Comparison of ENCODE assay signal across 12 cellular contexts in genomic region chr1:184745929-184746583, GRCh38. TPM values are rescaled to one million over a fixed set of nuclear protein-coding genes. Genes with fewer than 3 reads are reported as not detected.
DNase-seq lines count a peak whose midpoint lies in the region; ATAC-seq, FAIRE-seq and TF ChIP-seq lines count a peak whose summit lies in the region.
"Had no signal": no experiment of that assay in that cellular context is flagged by ENCODE, and none has a peak within 500 bp of the region (broad histone marks: within the 10 kb centered on the region; RNA-seq: fewer than 3 reads in every experiment).

No MANE protein-coding gene starts in this region.

- TF ChIP-seq CTCF in CD4-positive, alpha-beta T cell (IDR thresholded peaks at IDR 0.05), result no peak
- TF ChIP-seq CTCF in SK-N-SH (IDR thresholded peaks at IDR 0.05), result no peak

- peaks cover 19 to 45% of the 10 kb centered on the region in 2 experiments; a peak in 3 of 4 replicates for H3K4me1 ChIP-seq in SK-N-SH (ENCODE audit: control insufficient read depth in 1 of 2, insufficient read depth in 2 of 2, low read depth in 1 of 2, low read length in 1 of 2)

- peaks cover 40% of the 10 kb centered on the region for H3K79me2 ChIP-seq in SK-N-SH (ENCODE audit: insufficient read depth)

- H3K27ac Mint-ChIP-seq in CD4-positive, alpha-beta T cell, result peak overlapping the region; percentile 90
- H3K27ac Mint-ChIP-seq: memory B cell had no signal

- no peaks in the 10 kb centered on the region for H3K27me3 Mint-ChIP-seq in CD4-positive, alpha-beta T cell
- H3K27me3 Mint-ChIP-seq: memory B cell had no signal

- peaks cover 83% of the 10 kb centered on the region for H3K4me1 Mint-ChIP-seq in CD4-positive, alpha-beta T cell (ENCODE audit: low read depth)

- intact Hi-C loops in CD4-positive, alpha-beta T cell (cut with DNase I, micrococcal nuclease), result loop anchor here in 1 of 2 experiments (5.0 kb wide), 1 partner anchor 44 kb away; no protein-coding TSS in a partner anchor

- H3K4me3 Mint-ChIP-seq in CD4-positive, alpha-beta T cell, result peak overlapping the region; percentile 39
- H3K4me3 Mint-ChIP-seq: memory B cell had no signal

- no peak overlapping the region for H3K9ac ChIP-seq in SK-N-SH

- peaks cover 29 to 39% of the 10 kb centered on the region in 2 experiments for H3K36me3 ChIP-seq in SK-N-SH (replicated peaks in 1 of 2; ENCODE audit: control insufficient read depth in 1 of 2, insufficient read depth in 2 of 2, low read length in 1 of 2)

- H3K4me2 ChIP-seq in SK-N-SH, result no peak overlapping the region

- no peaks in the 10 kb centered on the region for H3F3A ChIP-seq in SK-N-SH (replicated peaks; ENCODE audit: insufficient read depth)

- H3K9me3 Mint-ChIP-seq in CD4-positive, alpha-beta T cell, result no peaks in the 10 kb centered on the region
- H3K9me3 Mint-ChIP-seq: memory B cell had no signal

- WGBS in SK-N-SH (ENCODE audit: low lambda C conversion rate), result 52% methylated on average over 4 of the region's 4 CpGs

- peak in 1 of 2 experiments; percentile 70; a peak in 1 of 4 replicates for TF ChIP-seq EP300 in SK-N-SH (IDR thresholded peaks at IDR 0.05; ENCODE audit: borderline replicate concordance in 1 of 2, low read depth in 1 of 2, low read length in 1 of 2)

- H3K4me3 ChIP-seq in SK-N-SH (ENCODE audit: low read depth in 2 of 2, low read length in 1 of 2), result no peak overlapping the region

- CTCF ChIA-PET in CD4-positive, alpha-beta T cell (lab: Charles Lee), result no interaction called here
- CTCF ChIA-PET in SK-N-SH (lab: Yijun Ruan, JAX), result no interaction called here

- H4K20me1 ChIP-seq in SK-N-SH (ENCODE audit: insufficient read depth), result no peaks in the 10 kb centered on the region

- H3K9me3 ChIP-seq in CD4-positive, alpha-beta T cell (ENCODE audit: control insufficient read depth, low read length), result no peaks in the 10 kb centered on the region
- no peaks in the 10 kb centered on the region for H3K9me3 ChIP-seq in SK-N-SH

- H3K9me2 ChIP-seq in SK-N-SH, result no peaks in the 10 kb centered on the region; the same call in 1 of the 2 replicates

- H3K27ac ChIP-seq in CD4-positive, alpha-beta T cell (ENCODE audit: low read depth, low read length), result peak overlapping the region; percentile 54
- peak overlapping the region in 1 of 2 experiments; percentile 85; a peak in 2 of 4 replicates for H3K27ac ChIP-seq in SK-N-SH (ENCODE audit: low read depth in 2 of 2, low read length in 1 of 2)

- POLR2A ChIA-PET in CD4-positive, alpha-beta T cell (lab: Charles Lee), result interaction anchor here (0.8 to 1.4 kb wide), 2 partner anchors 8 to 54 kb away, joined by 3 to 21 read pairs; partner anchors contain the start of gene EDEM3
- POLR2A ChIA-PET in SK-N-SH (lab: Yijun Ruan, JAX), result no interaction called here

- ATAC-seq in CD4-positive, alpha-beta T cell (ENCODE audit: poor library complexity), result peak; percentile 65
- ATAC-seq in GM21390 (IDR thresholded peaks at IDR 0.05; ENCODE audit: unreplicated experiment), result peak; percentile 36
- no peak for ATAC-seq in HG02642 (IDR thresholded peaks at IDR 0.05; ENCODE audit: poor library complexity, unreplicated experiment)
- no peak for ATAC-seq in HG03342 (IDR thresholded peaks at IDR 0.05; ENCODE audit: unreplicated experiment)

- FAIRE-seq in islet of Langerhans (lab: Jason Lieb, UNC), result peak; percentile 45

- peak in 1 of 10 experiments; percentile 13 for DNase-seq in CD4-positive, alpha-beta T cell
- DNase-seq in SK-N-SH (peak; percentile 60), NCI-H524 treated with DMSO at 0.1 percent for 48 hours (lab: John Stamatoyannopoulos, UW) (no peak), midbrain (lab: John Stamatoyannopoulos, UW) (no peak)
- DNase-seq: EL; NCI-H187; stimulated activated CD4-positive, alpha-beta T cell treated with anti-CD3 and anti-CD28 coated beads, Interleukin-15, amount 100 ng/mL, for 24 hours had no signal

- no peak for TF ChIP-seq RAD21 in SK-N-SH (IDR thresholded peaks at IDR 0.05; ENCODE audit: low read length)

- no peaks in the 10 kb centered on the region for H3K27me3 ChIP-seq in CD4-positive, alpha-beta T cell (ENCODE audit: control insufficient read depth, insufficient read depth, low read length)
- H3K27me3 ChIP-seq in SK-N-SH (ENCODE audit: insufficient read depth), result no peaks in the 10 kb centered on the region

- peaks cover 17% of the 10 kb centered on the region for H3K36me3 Mint-ChIP-seq in CD4-positive, alpha-beta T cell (ENCODE audit: low read depth)

- H2AFZ ChIP-seq in SK-N-SH (ENCODE audit: low read depth), result no peak overlapping the region

TF ChIP-seq in SK-N-SH, 30 proteins besides CTCF, POLR2A, EP300 and RAD21:
- TF ChIP-seq EZH2phosphoT487 (IDR thresholded peaks at IDR 0.05; ENCODE audit: borderline replicate concordance, low read depth) (no peak), MAX (IDR thresholded peaks at IDR 0.05; ENCODE audit: low read depth) (no peak), GATA2 (CRISPR knock-in tag; IDR thresholded peaks at IDR 0.05) (peak; percentile 70), RCOR1 (IDR thresholded peaks at IDR 0.05; ENCODE audit: low read length) (peak; percentile 76; the same call in 1 of the 2 replicates)

RNA-seq across cellular contexts. Expression of gene EDEM3, which starts 8.6 kb away (rescaled TPM):
- 10 to 100 TPM; 19.9 to 20.0 TPM for total RNA-seq in CD4-positive, alpha-beta T cell
- polyA plus RNA-seq in SK-N-SH (2012; rRNA removed), result 28.6 and 37.2 TPM in 2 replicates
- polyA plus RNA-seq in SK-N-SH (2012; cell fraction: cytosol; rRNA removed), result 34.7 and 42.6 TPM in 2 replicates
- polyA plus RNA-seq in SK-N-SH (2012; cell fraction: nucleus; rRNA removed), result 16.2 and 48.0 TPM in 2 replicates

Comparison
In these comparisons a context has a peak if more than half of its experiments do, and no peak if none do; other contexts are left out.
1. ATAC-seq: peak in CD4-positive, alpha-beta T cell (single experiment) and GM21390 (single experiment); none in HG02642 (single experiment) and HG03342 (single experiment).